8 cellular contexts compared by ENCODE assay signal in the genomic region with DNA sequence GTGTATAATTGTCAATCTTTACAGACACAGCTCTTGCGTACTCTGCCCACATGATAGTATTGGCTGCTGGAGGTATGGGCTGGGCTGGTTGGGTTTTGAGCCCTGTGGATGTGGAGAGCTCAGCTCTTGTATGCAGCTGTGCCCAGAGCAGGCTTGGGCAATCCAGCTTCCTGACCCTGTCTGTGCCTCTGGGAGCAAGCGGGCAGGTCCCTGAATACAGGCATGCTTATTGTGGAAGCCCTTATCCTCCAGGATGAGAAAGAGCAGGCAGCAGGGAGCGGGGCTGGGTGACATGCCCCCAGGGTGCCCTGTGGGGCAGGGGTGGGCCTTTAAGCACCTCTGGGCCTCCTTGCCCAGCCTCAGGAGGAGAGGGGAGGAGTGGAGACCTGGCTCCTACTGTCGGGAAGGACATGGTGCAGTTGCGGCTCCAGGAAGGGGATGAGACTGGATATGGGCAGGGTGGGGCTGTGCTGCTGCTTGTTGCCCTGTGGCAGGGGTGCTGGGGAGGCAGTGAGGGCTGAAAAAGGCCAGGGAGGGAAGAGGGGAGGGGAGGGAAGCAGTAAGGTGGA. TPM values are rescaled to one million over a fixed set of nuclear protein-coding genes. Genes with fewer than 3 reads are reported as not detected.
DNase-seq lines count a peak whose midpoint lies in the region; ATAC-seq and TF ChIP-seq lines count a peak whose summit lies in the region.

No MANE protein-coding gene starts in this region.

- H3K27ac ChIP-seq in thymus (ENCODE audit: low read depth) = peak overlapping the region; percentile 48

- H3K4me3 Mint-ChIP-seq in T-helper 2 cell treated with Interferon-gamma antibody and Interleukin-4, amounts not matched to agents 5 μg/mL and 100 μg/mL, for 36 hours = no peak overlapping the region
- H3K4me3 Mint-ChIP-seq in chondrocyte (ENCODE audit: unreplicated experiment) (no peak overlapping the region), memory B cell (no peak overlapping the region)

- H3K4me3 ChIP-seq in thymus (ENCODE audit: low read length) = no peak overlapping the region

- no peak for TF ChIP-seq CTCF in chondrocyte (IDR thresholded peaks at IDR 0.05)

- DNase-seq in T-helper 2 cell treated with Interferon-gamma antibody and Interleukin-4, amounts not matched to agents 5 μg/mL and 100 μg/mL, for 36 hours (ENCODE audit: low spot score) = no peak
- DNase-seq in T-helper 2 cell (no peak), chondrocyte (ENCODE audit: low spot score) (no peak), memory B cell (ENCODE audit: low spot score in 2 of 2) (no peak), SKM-1 (lab: John Stamatoyannopoulos, UW; ENCODE audit: unreplicated experiment) (no peak)

- no peaks in the 10 kb centered on the region for H3K9me3 Mint-ChIP-seq in T-helper 2 cell treated with Interferon-gamma antibody and Interleukin-4, amounts not matched to agents 5 μg/mL and 100 μg/mL, for 36 hours
- no peaks in the 10 kb centered on the region for H3K9me3 Mint-ChIP-seq in chondrocyte (ENCODE audit: low read depth)
- H3K9me3 Mint-ChIP-seq in memory B cell = no peaks in the 10 kb centered on the region

- ATAC-seq in memory B cell (ENCODE audit: low read depth) (no peak), HG03432 (IDR thresholded peaks at IDR 0.05; ENCODE audit: unreplicated experiment) (no peak), HG02973 (IDR thresholded peaks at IDR 0.05; ENCODE audit: unreplicated experiment) (no peak)

- H3K36me3 ChIP-seq in thymus (ENCODE audit: control insufficient read depth, insufficient read depth) = peaks cover 32% of the 10 kb centered on the region

- H3K36me3 Mint-ChIP-seq in T-helper 2 cell treated with Interferon-gamma antibody and Interleukin-4, amounts not matched to agents 5 μg/mL and 100 μg/mL, for 36 hours (ENCODE audit: low read depth) = peaks cover 48% of the 10 kb centered on the region
- H3K36me3 Mint-ChIP-seq in chondrocyte (ENCODE audit: low read depth) = no peaks in the 10 kb centered on the region
- H3K36me3 Mint-ChIP-seq in memory B cell = peaks cover 14% of the 10 kb centered on the region

- no peaks in the 10 kb centered on the region for H3K9me3 ChIP-seq in thymus (ENCODE audit: control insufficient read depth)

- H3K27ac Mint-ChIP-seq in T-helper 2 cell treated with Interferon-gamma antibody and Interleukin-4, amounts not matched to agents 5 μg/mL and 100 μg/mL, for 36 hours = peak overlapping the region; percentile 68
- peak overlapping the region; percentile 84 for H3K27ac Mint-ChIP-seq in chondrocyte (ENCODE audit: unreplicated experiment)
- H3K27ac Mint-ChIP-seq in memory B cell = peak overlapping the region; percentile 82

- 94% methylated on average over 5 of the region's 5 CpGs for WGBS in thymus

- H3K27me3 Mint-ChIP-seq in T-helper 2 cell treated with Interferon-gamma antibody and Interleukin-4, amounts not matched to agents 5 μg/mL and 100 μg/mL, for 36 hours (ENCODE audit: low read depth) = no peaks in the 10 kb centered on the region
- H3K27me3 Mint-ChIP-seq in chondrocyte (ENCODE audit: low read depth) (no peaks in the 10 kb centered on the region), memory B cell (no peaks in the 10 kb centered on the region)

- peaks cover 15% of the 10 kb centered on the region for H3K4me1 ChIP-seq in thymus (ENCODE audit: control insufficient read depth, insufficient read depth, low read length)

- H3K27me3 ChIP-seq in thymus (ENCODE audit: control insufficient read depth, insufficient read depth) = no peaks in the 10 kb centered on the region

- H3K4me1 Mint-ChIP-seq in T-helper 2 cell treated with Interferon-gamma antibody and Interleukin-4, amounts not matched to agents 5 μg/mL and 100 μg/mL, for 36 hours (ENCODE audit: low read depth) = peaks cover 48% of the 10 kb centered on the region
- H3K4me1 Mint-ChIP-seq in chondrocyte (ENCODE audit: low read depth) (peaks cover 77% of the 10 kb centered on the region), memory B cell (peaks cover 45% of the 10 kb centered on the region)

RNA-seq across cellular contexts. Expression of a gene that starts 32.7 kb away (rescaled TPM):
- total RNA-seq in chondrocyte = 0.07 TPM in 1 of 3 replicates, not detected in the others
- 0.18 TPM for polyA plus RNA-seq in thymus

RNA-seq across cellular contexts. Expression of a gene that starts 50.9 kb away (rescaled TPM):
- total RNA-seq in chondrocyte = 23.0 to 57.4 TPM (median 53.8 TPM) in 3 replicates
- 60.0 TPM for polyA plus RNA-seq in thymus
